In genomic region chr17:17416400-17417360, GRCh38 we compare ENCODE assay signal across 8 cellular contexts.
DNase-seq lines count a peak whose midpoint lies in the region; ATAC-seq and TF ChIP-seq lines count a peak whose summit lies in the region.

No MANE protein-coding gene starts in this region.

- no peak for ATAC-seq in GM21723 (IDR thresholded peaks at IDR 0.05; ENCODE audit: unreplicated experiment)
- ATAC-seq in HG02938 (IDR thresholded peaks at IDR 0.05; ENCODE audit: unreplicated experiment) = no peak

- DNase-seq in activated CD4-positive, alpha-beta T cell treated with anti-CD3 and anti-CD28 coated beads for 48 hours = peak; percentile 32
- no peak for DNase-seq in activated CD4-positive, alpha-beta T cell treated with anti-CD3 and anti-CD28 coated beads, Interleukin-2, amount 50 U/mL, for 1 hour
- DNase-seq in SHP77 (lab: John Stamatoyannopoulos, UW) = peak; percentile 100
- peak; percentile 78 to 80 for DNase-seq in erythroblast (lab: John Stamatoyannopoulos, UW)
- DNase-seq in nucleus accumbens (lab: John Stamatoyannopoulos, UW) = peak in 31 of 56 donors; percentile 9 to 75 (median 37)
- DNase-seq in HK-2 (ENCODE audit: unreplicated experiment) = no peak

- TF ChIP-seq POLR2A in erythroblast (IDR thresholded peaks at IDR 0.05; ENCODE audit: low read length) = peak; percentile 46

Comparison
In these comparisons a context has a peak if more than half of its experiments do, and no peak if none do; other contexts are left out.
1. DNase-seq: peak in activated CD4-positive, alpha-beta T cell treated with anti-CD3 and anti-CD28 coated beads for 48 hours (single experiment), SHP77 (2 of 2), erythroblast (2 of 2) and nucleus accumbens (31 of 56); none in activated CD4-positive, alpha-beta T cell treated with anti-CD3 and anti-CD28 coated beads, Interleukin-2, amount 50 U/mL, for 1 hour (single experiment) and HK-2 (single experiment).